In the genomic region with DNA sequence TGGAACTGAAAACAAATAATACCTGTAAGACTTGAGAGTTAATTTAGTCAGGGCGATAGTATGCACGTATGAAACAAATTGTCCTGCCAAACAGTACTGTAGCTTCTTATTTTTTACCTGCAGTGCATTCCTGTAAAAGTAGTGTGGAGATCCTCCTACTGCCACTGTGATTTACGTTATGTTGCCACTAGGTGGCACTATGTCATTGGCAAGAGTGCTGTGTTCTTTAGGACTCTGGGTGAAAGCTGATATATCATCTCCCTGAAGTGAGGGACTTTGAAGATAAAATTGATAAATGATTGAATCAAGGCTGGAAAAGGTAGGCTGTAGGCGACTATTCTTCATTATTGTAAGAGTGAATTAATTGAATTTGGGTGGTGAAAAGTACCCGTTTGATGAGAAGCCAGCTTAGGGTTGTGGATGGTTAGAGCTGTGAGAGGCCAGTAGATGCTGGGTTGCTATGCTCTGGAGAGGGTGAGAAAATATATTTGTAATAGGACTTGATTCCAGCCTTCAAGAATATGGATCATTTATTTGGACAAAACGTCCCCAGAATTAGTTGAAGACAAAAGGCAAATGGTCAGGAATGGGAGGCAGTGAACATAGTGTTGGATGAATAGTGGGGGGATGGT, we compare ENCODE assay signal across 8 cellular contexts. TPM values are rescaled to one million over a fixed set of nuclear protein-coding genes. Genes with fewer than 3 reads are reported as not detected.
A peak's percentile ranks its signal among the peaks of the same experiment; 100 is the strongest.
DNase-seq lines count a peak whose midpoint lies in the region; ATAC-seq and TF ChIP-seq lines count a peak whose summit lies in the region.
"Not testable (repeated sequence)": the region's sequence is repeated elsewhere in the genome, so short reads cannot be mapped to it uniquely, and the experiment has no call there.

No MANE protein-coding gene starts in this region.

- H3K36me3 ChIP-seq in heart left ventricle; psoas muscle (ENCODE audit: insufficient read depth in 1 of 2, low read depth in 1 of 2); upper lobe of left lung: not testable (repeated sequence)

- DNase-seq in activated CD4-positive, alpha-beta T cell treated with anti-CD3 and anti-CD28 coated beads, Interleukin-2, amount 50 U/mL, for 1 hour = peak; percentile 27
- DNase-seq in astrocyte of the spinal cord (ENCODE audit: low read depth, low spot score); psoas muscle: not testable (repeated sequence)
- DNase-seq in heart left ventricle (peak in 1 of 5 donors; percentile 24), upper lobe of left lung (peak in 1 of 2 donors; percentile 49)

- ATAC-seq in GM18505 (IDR thresholded peaks at IDR 0.05; ENCODE audit: unreplicated experiment) (peak; percentile 70), GM21717 (IDR thresholded peaks at IDR 0.05; ENCODE audit: unreplicated experiment) (peak; percentile 91), HG03432 (IDR thresholded peaks at IDR 0.05; ENCODE audit: unreplicated experiment) (peak; percentile 98), heart left ventricle (peak; percentile 65 to 95 (median 88)), psoas muscle (peak; percentile 61 to 98 (median 88)), upper lobe of left lung (ENCODE audit: low FRiP score in 2 of 2) (peak; percentile 89 to 93)

- H3K4me3 ChIP-seq in astrocyte of the spinal cord (ENCODE audit: low read depth, low read length); heart left ventricle; psoas muscle; upper lobe of left lung: not testable (repeated sequence)

- 0 to 7% (median 2%) methylated on average over 1 to 2 of the region's 6 CpGs for WGBS in heart left ventricle, 4 donors
- WGBS in psoas muscle, 3 donors = 0 to 13% (median 10%) methylated on average over 1 to 2 of the region's 6 CpGs
- 0% methylated on average over 1 to 2 of the region's 6 CpGs for WGBS in upper lobe of left lung, 2 donors

- not testable (repeated sequence) for TF ChIP-seq POLR2A in GM18505 (IDR thresholded peaks at IDR 0.05; ENCODE audit: borderline replicate concordance, extremely low read depth, insufficient read depth, insufficient read length); heart left ventricle (IDR thresholded peaks at IDR 0.05); upper lobe of left lung (IDR thresholded peaks at IDR 0.05)

- TF ChIP-seq EP300 in upper lobe of left lung (IDR thresholded peaks at IDR 0.05) = not testable (repeated sequence)

- intact Hi-C loops in heart left ventricle (cut with DNase I); psoas muscle (cut with DNase I): not testable (repeated sequence)

- H3K4me1 ChIP-seq in heart left ventricle, psoas muscle, upper lobe of left lung: not testable (repeated sequence)

- TF ChIP-seq CTCF in astrocyte of the spinal cord (IDR thresholded peaks at IDR 0.05; ENCODE audit: low read depth, low read length) (peak; percentile 21), heart left ventricle (IDR thresholded peaks at IDR 0.05) (peak in 11 of 12 donors; percentile 18 to 48 (median 33)), psoas muscle (IDR thresholded peaks at IDR 0.05) (peak; percentile 24), upper lobe of left lung (IDR thresholded peaks at IDR 0.05) (peak in 1 of 6 experiments; percentile 9)

- in situ Hi-C loops in astrocyte of the spinal cord (cut with HindIII; ENCODE audit: low sequenced_read_pairs) = not testable (repeated sequence)

- H3K9me3 ChIP-seq in heart left ventricle, psoas muscle, upper lobe of left lung: not testable (repeated sequence)

- H3K27me3 ChIP-seq in heart left ventricle; psoas muscle (ENCODE audit: insufficient read depth in 3 of 3, low read length in 2 of 3); upper lobe of left lung: not testable (repeated sequence)

- not testable (repeated sequence) for H3K27ac ChIP-seq in heart left ventricle, psoas muscle, upper lobe of left lung

RNA-seq across cellular contexts. Expression of a gene that starts 16.5 kb away (rescaled TPM):
- total RNA-seq in heart left ventricle (under 1 TPM; 0.10 to 0.84 (median 0.42) TPM), psoas muscle (under 1 TPM; 0.61 to 0.91 (median 0.75) TPM), upper lobe of left lung (1 to 10 TPM in 5 of 6 donors, under 1 TPM in 1; 0.34 to 4.3 (median 1.2) TPM)
- polyA plus RNA-seq in heart left ventricle (1 to 10 TPM in 1 of 2 donors, under 1 TPM in 1; 0.62 to 1.3 TPM), psoas muscle (under 1 TPM; 0.39 to 0.73 (median 0.42) TPM)
